Comparison of ENCODE assay signal across 16 cellular contexts in genomic region chr3:104805508-104805907, GRCh38.
"Had no signal": no experiment of that assay in that cellular context is flagged by ENCODE, and none has a peak within 500 bp of the region (broad histone marks: within the 10 kb centered on the region; RNA-seq: fewer than 3 reads in every experiment).

No MANE protein-coding gene starts in this region.

- H3K27me3 ChIP-seq: hepatocyte, left lung, upper lobe of left lung had no signal

- H3K36me3 ChIP-seq: left lung, prostate gland, upper lobe of left lung, WERI-Rb-1 had no signal

- DNase-seq: activated CD4-positive, alpha-beta T cell treated with anti-CD3 and anti-CD28 coated beads for 1 hour; activated CD4-positive, alpha-beta T cell treated with anti-CD3 and anti-CD28 coated beads, Interleukin-2, amount 50 U/mL, for 1 hour; activated CD8-positive, alpha-beta T cell treated with anti-CD3 and anti-CD28 coated beads, Interleukin-2, amount 10 ng/mL, durations not matched to agents 7 days and 5 days; activated gamma-delta T cell treated with Interleukin-2 at 50 U/mL for 16 hours; anterior cingulate cortex; effector CD4-positive, alpha-beta T cell; foreskin melanocyte; kidney glomerular epithelial cell; left lung; naive thymus-derived CD4-positive, alpha-beta T cell; stimulated activated CD4-positive, alpha-beta T cell treated with anti-CD3 and anti-CD28 coated beads, Interleukin-4, amount 100 ng/mL, for 24 hours; stimulated activated naive CD8-positive, alpha-beta T cell treated with anti-CD3 and anti-CD28 coated beads, Interleukin-15, Interleukin-2, amounts not matched to agents 100 U/mL and 50 U/mL, for 24 hours; upper lobe of left lung; WERI-Rb-1 had no signal

- H3K4me2 ChIP-seq: hepatocyte had no signal

- H3K4me1 ChIP-seq: left lung, prostate gland, upper lobe of left lung had no signal

- H3K4me3 ChIP-seq: hepatocyte, left lung, prostate gland, upper lobe of left lung had no signal

- H2AFZ ChIP-seq: hepatocyte had no signal

- H3K9me3 ChIP-seq: left lung, prostate gland, upper lobe of left lung had no signal

- H3K27ac ChIP-seq: hepatocyte, left lung, prostate gland, upper lobe of left lung, WERI-Rb-1 had no signal

- H3K79me2 ChIP-seq: hepatocyte had no signal

- ATAC-seq: activated CD8-positive, alpha-beta T cell treated with anti-CD3 and anti-CD28 coated beads, Interleukin-2, amount 10 ng/mL, durations not matched to agents 7 days and 5 days; left lung; naive thymus-derived CD4-positive, alpha-beta T cell; stimulated activated naive CD8-positive, alpha-beta T cell treated with anti-CD3 and anti-CD28 coated beads, Interleukin-15, Interleukin-2, amounts not matched to agents 100 U/mL and 50 U/mL, for 24 hours had no signal
